8 cellular contexts compared by ENCODE assay signal in genomic region chr22:31291716-31292644, GRCh38. TPM values are rescaled to one million over a fixed set of nuclear protein-coding genes. Genes with fewer than 3 reads are reported as not detected.
DNase-seq lines count a peak whose midpoint lies in the region; ATAC-seq and TF ChIP-seq lines count a peak whose summit lies in the region.

PIK3IP1 (minus strand) TSS chr22:31292488; CDS start chr22:31292344, 144 bp downstream.

- peak; percentile 70 for DNase-seq in AG04450 (ENCODE audit: low read depth, low spot score)
- peak; percentile 76 for DNase-seq in NCI-H1694 treated with DMSO at 0.1 percent for 48 hours (lab: John Stamatoyannopoulos, UW)
- peak; percentile 83 for DNase-seq in T-helper 2 cell treated with Interferon-gamma antibody and Interleukin-4, amounts not matched to agents 5 μg/mL and 100 μg/mL, for 36 hours (ENCODE audit: low spot score)
- peak; percentile 25 to 95 (median 83) for DNase-seq in anterior cingulate cortex (lab: John Stamatoyannopoulos, UW)
- peak; percentile 92 for DNase-seq in left ventricle myocardium superior
- DNase-seq in posterior vena cava (ENCODE audit: low spot score), result peak; percentile 95
- DNase-seq in transverse colon, result peak; percentile 95

- peak within 1 kb of the TSS; percentile 61 for H3K27ac ChIP-seq in AG04450 (ENCODE audit: low read depth, low read length)
- H3K27ac ChIP-seq in transverse colon, result peak within 1 kb of the TSS; percentile 95 to 99 (median 98)

- 0 to 2% methylated on average over 5 to 24 of the region's 24 CpGs for WGBS in transverse colon (ENCODE audit: low coverage in 1 of 2), 2 donors

- H3K36me3 ChIP-seq in transverse colon, result peaks cover 0 to 4% (median 0%) of the 10 kb centered on the region in 4 donors

- no peaks in the 10 kb centered on the region for H3K9me3 Mint-ChIP-seq in T-helper 2 cell treated with Interferon-gamma antibody and Interleukin-4, amounts not matched to agents 5 μg/mL and 100 μg/mL, for 36 hours

- no peaks in the 10 kb centered on the region for H3K9me3 ChIP-seq in AG04450 (ENCODE audit: control insufficient read depth, insufficient read depth, low read length)
- no peaks in the 10 kb centered on the region for H3K9me3 ChIP-seq in transverse colon

- H3K36me3 Mint-ChIP-seq in T-helper 2 cell treated with Interferon-gamma antibody and Interleukin-4, amounts not matched to agents 5 μg/mL and 100 μg/mL, for 36 hours (ENCODE audit: low read depth), result peaks cover 32% of the 10 kb centered on the region

- peak within 1 kb of the TSS; percentile 94 for H3K4me3 Mint-ChIP-seq in T-helper 2 cell treated with Interferon-gamma antibody and Interleukin-4, amounts not matched to agents 5 μg/mL and 100 μg/mL, for 36 hours

- ATAC-seq in GM19455 (IDR thresholded peaks at IDR 0.05; ENCODE audit: unreplicated experiment), result peak; percentile 37
- peak; percentile 73 for ATAC-seq in left ventricle myocardium superior

- peak within 1 kb of the TSS; percentile 93 for H3K27ac Mint-ChIP-seq in T-helper 2 cell treated with Interferon-gamma antibody and Interleukin-4, amounts not matched to agents 5 μg/mL and 100 μg/mL, for 36 hours

- H3K27me3 ChIP-seq in AG04450 (ENCODE audit: control insufficient read depth, insufficient read depth, low read length) (no peaks in the 10 kb centered on the region), transverse colon (no peaks in the 10 kb centered on the region)

- intact Hi-C loops in left ventricle myocardium superior (cut with micrococcal nuclease), result no loop called here
- intact Hi-C loops in posterior vena cava (cut with DNase I), result no loop called here
- intact Hi-C loops in transverse colon (cut with DNase I; ENCODE audit: low total_unique reads), result loop anchor here (2.0 to 10.0 kb wide), 2 partner anchors 55 to 1857 kb away; partner anchors contain the start of genes PATZ1 and RFPL1

- in situ Hi-C loops in transverse colon (cut with MboI; ENCODE audit: low pct_ligation_motif_present in 1 of 4, low pct_unique_long_range_greater_than_20kb in 1 of 4, low sequenced_read_pairs in 3 of 4), result no loop called here

- TF ChIP-seq POLR2A in transverse colon (IDR thresholded peaks at IDR 0.05), result peak; percentile 98

- POLR2A ChIA-PET in AG04450 (lab: Yijun Ruan, JAX), result interaction anchor here (0.6 to 1.2 kb wide), 7 partner anchors 29 to 304 kb away, joined by 3 to 6 read pairs (median 3); partner anchors contain the start of genes LIMK2 and PATZ1

- peak; percentile 55 for TF ChIP-seq CTCF in AG04450 (IDR thresholded peaks at IDR 0.05; ENCODE audit: low read depth, low read length)
- peak; percentile 38 to 80 (median 56) for TF ChIP-seq CTCF in transverse colon (IDR thresholded peaks at IDR 0.05)

- H3K4me1 Mint-ChIP-seq in T-helper 2 cell treated with Interferon-gamma antibody and Interleukin-4, amounts not matched to agents 5 μg/mL and 100 μg/mL, for 36 hours (ENCODE audit: low read depth), result peaks cover 60% of the 10 kb centered on the region

- H3K27me3 Mint-ChIP-seq in T-helper 2 cell treated with Interferon-gamma antibody and Interleukin-4, amounts not matched to agents 5 μg/mL and 100 μg/mL, for 36 hours (ENCODE audit: low read depth), result no peaks in the 10 kb centered on the region

- peak within 1 kb of the TSS; percentile 87 for H3K4me3 ChIP-seq in AG04450 (ENCODE audit: low read depth, low read length)
- peak within 1 kb of the TSS; percentile 62 to 82 (median 72) for H3K4me3 ChIP-seq in transverse colon

- peaks cover 33 to 77% (median 47%) of the 10 kb centered on the region in 4 donors for H3K4me1 ChIP-seq in transverse colon

- TF ChIP-seq EP300 in transverse colon (IDR thresholded peaks at IDR 0.05; ENCODE audit: low read depth), result no peak

- CTCF ChIA-PET in AG04450 (lab: Charles Lee), result interaction anchor here (0.5 to 2.7 kb wide), 17 partner anchors 9 to 185 kb away, joined by 3 to 22 read pairs (median 4); partner anchors contain the start of gene SELENOM

RNA-seq across cellular contexts. Expression of gene PIK3IP1, which starts in this region (rescaled TPM):
- 23.3 and 23.8 TPM in 2 replicates for polyA plus RNA-seq in AG04450 (2011; rRNA removed)
- 15.6 and 22.2 TPM in 2 replicates for polyA minus RNA-seq in AG04450 (2011; rRNA and poly(A)+ RNA removed)
- total RNA-seq in left ventricle myocardium superior, result 15.3 TPM
- 10 to 100 TPM; 12.8 to 18.8 TPM for total RNA-seq in posterior vena cava
- 10 to 100 TPM; 11.6 to 46.7 (median 35.2) TPM for total RNA-seq in transverse colon

Comparison
In these comparisons a context has a peak if more than half of its experiments do, and no peak if none do; other contexts are left out.
1. Peak in every context shown above with its lines: DNase-seq, ATAC-seq, H3K4me3 ChIP-seq and H3K27ac ChIP-seq.